ENCODE assay signal across 8 cellular contexts in the genomic region with DNA sequence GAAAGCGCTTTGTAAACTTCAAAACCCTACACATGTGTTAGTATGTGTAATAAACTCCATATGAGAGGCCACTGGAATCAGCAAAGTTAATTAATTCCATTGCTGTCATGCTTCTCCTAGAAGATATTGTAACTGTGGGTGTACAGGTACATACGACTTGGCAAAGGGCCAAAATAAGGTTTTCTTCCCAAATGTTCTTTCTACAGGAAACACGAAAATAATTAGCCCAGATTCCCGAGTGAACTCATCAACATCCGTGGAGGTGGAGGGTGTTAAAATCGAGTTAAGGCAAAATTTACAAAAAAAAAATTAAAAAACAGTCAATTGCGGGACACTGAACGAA. TPM values are rescaled to one million over a fixed set of nuclear protein-coding genes. Genes with fewer than 3 reads are reported as not detected.
DNase-seq lines count a peak whose midpoint lies in the region; ATAC-seq and TF ChIP-seq lines count a peak whose summit lies in the region.

No MANE protein-coding gene starts in this region.

- peak overlapping the region; percentile 92 for H3K27ac ChIP-seq in A673 (ENCODE audit: low read depth, low read length, poor library complexity, severe bottlenecking)

- TF ChIP-seq POLR2A in lower leg skin (IDR thresholded peaks at IDR 0.05): no peak

- H3K36me3 Mint-ChIP-seq in MCF 10A (ENCODE audit: insufficient read depth, unreplicated experiment) (peaks cover 6% of the 10 kb centered on the region), type B pancreatic cell (peaks cover 8% of the 10 kb centered on the region)

- H3K4me3 Mint-ChIP-seq in MCF 10A (ENCODE audit: unreplicated experiment) (peak overlapping the region; percentile 93), type B pancreatic cell (peak overlapping the region; percentile 99)

- CTCF ChIA-PET in A673 (lab: Charles Lee): interaction anchor here (0.9 kb wide), 1 partner anchor 335 kb away, joined by 3 read pairs; no protein-coding TSS in a partner anchor
- CTCF ChIA-PET in MCF 10A (lab: Yijun Ruan, JAX): interaction anchor here (0.6 kb wide), 2 partner anchors 192 to 536 kb away, joined by 3 read pairs; no protein-coding TSS in a partner anchor

- intact Hi-C loops in A673 (cut with micrococcal nuclease; ENCODE audit: unreplicated experiment): loop anchor here (10.0 kb wide), 1 partner anchor 196 kb away; a partner anchor contains a TSS
- intact Hi-C loops in MCF 10A (cut with micrococcal nuclease): no loop called here
- intact Hi-C loops in lower leg skin (cut with DNase I; ENCODE audit: low total_unique reads): no loop called here

- H3K9me3 Mint-ChIP-seq in MCF 10A (ENCODE audit: unreplicated experiment): peaks cover 8% of the 10 kb centered on the region
- peaks cover 5% of the 10 kb centered on the region for H3K9me3 Mint-ChIP-seq in type B pancreatic cell

- DNase-seq in A673 (ENCODE audit: low spot score) (no peak), NCI-H2107 treated with DMSO at 0.1 percent for 48 hours (lab: John Stamatoyannopoulos, UW; ENCODE audit: unreplicated experiment) (peak; percentile 58), MCF 10A (ENCODE audit: unreplicated experiment) (peak; percentile 63), lower leg skin (ENCODE audit: low spot score in 2 of 2) (no peak), type B pancreatic cell (ENCODE audit: extremely low spot score, unreplicated experiment) (no peak)

- H3K4me3 ChIP-seq in A673 (ENCODE audit: low read depth, low read length, poor library complexity, severe bottlenecking): peak overlapping the region; percentile 77
- peak overlapping the region; percentile 94 for H3K4me3 ChIP-seq in lower leg skin (ENCODE audit: low read depth, poor library complexity, severe bottlenecking)

- H3K4me1 Mint-ChIP-seq in MCF 10A (ENCODE audit: insufficient read depth, unreplicated experiment) (peaks cover 24% of the 10 kb centered on the region), type B pancreatic cell (ENCODE audit: unreplicated experiment) (peaks cover 23% of the 10 kb centered on the region)

- H3K27me3 Mint-ChIP-seq in MCF 10A (ENCODE audit: insufficient read depth, unreplicated experiment): no peaks in the 10 kb centered on the region
- no peaks in the 10 kb centered on the region for H3K27me3 Mint-ChIP-seq in type B pancreatic cell

- peak; percentile 5 for ATAC-seq in GM19025 (IDR thresholded peaks at IDR 0.05; ENCODE audit: low read depth, unreplicated experiment)
- no peak for ATAC-seq in GM21423 (IDR thresholded peaks at IDR 0.05; ENCODE audit: unreplicated experiment)
- ATAC-seq in HG03469 (IDR thresholded peaks at IDR 0.05; ENCODE audit: unreplicated experiment): no peak

- H3K9me3 ChIP-seq in A673 (ENCODE audit: low read depth, low read length, poor library complexity, severe bottlenecking): peaks cover 4% of the 10 kb centered on the region

- BruUV-seq in A673 (replicated peaks; lab: Mats Ljungman, UMichigan) (no TSS peak), MCF 10A (replicated peaks; lab: Mats Ljungman, UMichigan) (no TSS peak)

- H3K27me3 ChIP-seq in A673 (replicated peaks; ENCODE audit: insufficient read depth, low read depth, low read length, poor library complexity): no peaks in the 10 kb centered on the region

- H3K4me1 ChIP-seq in A673 (ENCODE audit: insufficient read depth, low read length, poor library complexity, severe bottlenecking): peaks cover 12% of the 10 kb centered on the region

- H3K27ac Mint-ChIP-seq in MCF 10A (ENCODE audit: low read depth, unreplicated experiment) (peak overlapping the region; percentile 85), type B pancreatic cell (peak overlapping the region; percentile 96)

- no peaks in the 10 kb centered on the region for H3K36me3 ChIP-seq in A673 (ENCODE audit: insufficient read depth, low read length, poor library complexity, severe bottlenecking)

- TF ChIP-seq CTCF in A673 (conservative IDR thresholded peaks at IDR 0.05; ENCODE audit: low read depth, low read length) (no peak), MCF 10A (IDR thresholded peaks at IDR 0.05; ENCODE audit: unreplicated experiment) (no peak), lower leg skin (IDR thresholded peaks at IDR 0.05) (no peak), type B pancreatic cell (conservative IDR thresholded peaks at IDR 0.05) (no peak)

- POLR2A ChIA-PET in A673 (lab: Charles Lee; ENCODE audit: low non-redundant PET): no interaction called here
- POLR2A ChIA-PET in MCF 10A (lab: Yijun Ruan, JAX): interaction anchor here (1.0 to 1.2 kb wide), 2 partner anchors 194 to 360 kb away, joined by 4 to 5 read pairs; a partner anchor contains a TSS

- 7 to 10% methylated on average over 8 of the region's 8 CpGs for WGBS in lower leg skin, 2 donors

RNA-seq across cellular contexts. Expression of a gene that starts 0.6 kb away (rescaled TPM):
- 34.7 and 35.6 TPM in 2 replicates for total RNA-seq in A673 (2021)
- total RNA-seq in MCF 10A (2022): 10.8 and 14.5 TPM in 2 replicates
- total RNA-seq in lower leg skin: 10 to 100 TPM in 1 of 4 donors, 1 to 10 TPM in 3; 8.2 to 11.1 (median 9.3) TPM
- total RNA-seq in type B pancreatic cell (ENCODE audit: low replicate concordance): 18.2 and 37.4 TPM in 2 replicates

Comparison
In these comparisons a context has a peak if more than half of its experiments do, and no peak if none do; other contexts are left out.
1. DNase-seq: peak in NCI-H2107 treated with DMSO at 0.1 percent for 48 hours (single experiment) and MCF 10A (single experiment); none in A673 (single experiment), lower leg skin (0 of 2) and type B pancreatic cell (single experiment).